ENCODE assay signal across 8 cellular contexts in genomic region chr7:33062782-33063443, GRCh38.
DNase-seq lines count a peak whose midpoint lies in the region; FAIRE-seq and TF ChIP-seq lines count a peak whose summit lies in the region.

No MANE protein-coding gene starts in this region.

- H3K27me3 Mint-ChIP-seq in nephron progenitor cell (ENCODE audit: low read depth, poor library complexity) = peaks cover 3% of the 10 kb centered on the region
- no peaks in the 10 kb centered on the region for H3K27me3 Mint-ChIP-seq in stimulated activated naive CD8-positive, alpha-beta T cell treated with anti-CD3 and anti-CD28 coated beads, Interleukin-15, Interleukin-2, amounts not matched to agents 100 ng/mL and 50 ng/mL, for 24 hours

- no peak for TF ChIP-seq CTCF in RWPE1 (conservative IDR thresholded peaks at IDR 0.05; ENCODE audit: low read depth)
- TF ChIP-seq CTCF in nephron progenitor cell (IDR thresholded peaks at IDR 0.05) = no peak

- H3K36me3 Mint-ChIP-seq in nephron progenitor cell (ENCODE audit: low read depth) = peaks cover 58% of the 10 kb centered on the region
- peaks cover 14% of the 10 kb centered on the region for H3K36me3 Mint-ChIP-seq in stimulated activated naive CD8-positive, alpha-beta T cell treated with anti-CD3 and anti-CD28 coated beads, Interleukin-15, Interleukin-2, amounts not matched to agents 100 ng/mL and 50 ng/mL, for 24 hours (ENCODE audit: low read depth)

- DNase-seq in ELF-1 (ENCODE audit: low read depth, low spot score) (peak; percentile 98), H54 (ENCODE audit: insufficient read length, low spot score) (peak; percentile 93), LoVo (ENCODE audit: low spot score) (peak; percentile 97), RWPE1 (ENCODE audit: low spot score) (peak; percentile 97), fibroblast of the conjunctiva (ENCODE audit: low read depth) (peak; percentile 89), nephron progenitor cell (peak; percentile 94)
- peak; percentile 89 for DNase-seq in activated effector memory CD4-positive, alpha-beta T cell treated with Interleukin-2 at 50 U/mL for 16 hours

- TF ChIP-seq POLR2A in H54 (IDR thresholded peaks at IDR 0.05; ENCODE audit: low read depth, low read length) = peak; percentile 87

- CTCF ChIA-PET in RWPE1 (lab: Yijun Ruan, JAX) = interaction anchor here (0.6 kb wide), 1 partner anchor 20 kb away, joined by 3 read pairs; no protein-coding TSS in a partner anchor

- H3K27ac Mint-ChIP-seq in nephron progenitor cell = peak overlapping the region; percentile 94
- H3K27ac Mint-ChIP-seq in stimulated activated naive CD8-positive, alpha-beta T cell treated with anti-CD3 and anti-CD28 coated beads, Interleukin-15, Interleukin-2, amounts not matched to agents 100 ng/mL and 50 ng/mL, for 24 hours = peak overlapping the region; percentile 95

- peaks cover 58% of the 10 kb centered on the region for H3K9me3 Mint-ChIP-seq in nephron progenitor cell
- H3K9me3 Mint-ChIP-seq in stimulated activated naive CD8-positive, alpha-beta T cell treated with anti-CD3 and anti-CD28 coated beads, Interleukin-15, Interleukin-2, amounts not matched to agents 100 ng/mL and 50 ng/mL, for 24 hours = peaks cover 8% of the 10 kb centered on the region

- H3K4me3 Mint-ChIP-seq in nephron progenitor cell = peak overlapping the region; percentile 98
- peak overlapping the region; percentile 92 for H3K4me3 Mint-ChIP-seq in stimulated activated naive CD8-positive, alpha-beta T cell treated with anti-CD3 and anti-CD28 coated beads, Interleukin-15, Interleukin-2, amounts not matched to agents 100 ng/mL and 50 ng/mL, for 24 hours

- peak; percentile 82 for FAIRE-seq in H54 (lab: Jason Lieb, UNC)

- H3K27ac ChIP-seq in RWPE1 = peak overlapping the region; percentile 95

- POLR2A ChIA-PET in RWPE1 (lab: Yijun Ruan, JAX; ENCODE audit: low non-redundant PET) = interaction anchor here (0.5 to 1.3 kb wide), 2 partner anchors 20 to 174 kb away, joined by 3 to 5 read pairs; no protein-coding TSS in a partner anchor

- peaks cover 33% of the 10 kb centered on the region for H3K4me1 Mint-ChIP-seq in nephron progenitor cell
- H3K4me1 Mint-ChIP-seq in stimulated activated naive CD8-positive, alpha-beta T cell treated with anti-CD3 and anti-CD28 coated beads, Interleukin-15, Interleukin-2, amounts not matched to agents 100 ng/mL and 50 ng/mL, for 24 hours (ENCODE audit: low read depth) = peaks cover 35% of the 10 kb centered on the region

Comparison
In these comparisons a context has a peak if more than half of its experiments do, and no peak if none do; other contexts are left out.
1. Peak in every context shown above with its lines: DNase-seq and H3K27ac ChIP-seq.